1 cellular context compared by ENCODE assay signal in genomic region chr3:177107840-177108239, GRCh38.
TF ChIP-seq lines count a peak whose summit lies in the region.

No MANE protein-coding gene starts in this region.

TF ChIP-seq in K562, 482 proteins besides CTCF, POLR2A, EP300 and RAD21 (continued from another document):
- TF ChIP-seq ZBTB40 (IDR thresholded peaks at IDR 0.05): peak; percentile 96
- TF ChIP-seq ZBTB40 (CRISPR knock-in tag; IDR thresholded peaks at IDR 0.05): peak; percentile 90
- peak; percentile 90 for TF ChIP-seq ZNF384 (IDR thresholded peaks at IDR 0.05; ENCODE audit: low read depth, low read length)
TF ChIP-seq in K562: peak in this region for 2.
